Comparison of ENCODE assay signal across 8 cellular contexts in genomic region chr1:27634166-27634981, GRCh38. TPM values are rescaled to one million over a fixed set of nuclear protein-coding genes. Genes with fewer than 3 reads are reported as not detected.
DNase-seq lines count a peak whose midpoint lies in the region; ATAC-seq, FAIRE-seq and TF ChIP-seq lines count a peak whose summit lies in the region.

No MANE protein-coding gene starts in this region.

- FAIRE-seq in GM12878 (lab: Jason Lieb, UNC) = no peak

- intact Hi-C loops in GM12878 (cut with micrococcal nuclease; ENCODE audit: unreplicated experiment) = no loop called here

- H3K4me1 ChIP-seq in GM12878 (ENCODE audit: control insufficient read depth, insufficient read depth, low read length) = peaks cover 69% of the 10 kb centered on the region

- BruUV-seq in GM12878 (replicated peaks; lab: Mats Ljungman, UMichigan) = no TSS peak

- in situ Hi-C loops in GM12878 (cut with MboI) = no loop called here

- H3K36me3 ChIP-seq in GM12878 (ENCODE audit: control insufficient read depth in 2 of 2, insufficient read depth in 2 of 2, low read length in 1 of 2) (no peaks in the 10 kb centered on the region), kidney epithelial cell (ENCODE audit: control insufficient read depth, insufficient read depth, low read length) (no peaks in the 10 kb centered on the region)

- peak overlapping the region; percentile 87 for H3K4me2 ChIP-seq in GM12878 (ENCODE audit: control insufficient read depth, insufficient read depth)

- peak overlapping the region; percentile 66 for H3K4me3 ChIP-seq in GM12878
- H3K4me3 ChIP-seq in kidney epithelial cell (ENCODE audit: low read depth, low read length) = peak overlapping the region; percentile 32

- peak overlapping the region; percentile 95 for H3K27ac ChIP-seq in GM12878 (ENCODE audit: control insufficient read depth, insufficient read depth)

- TF ChIP-seq POLR2A in GM12878 (IDR thresholded peaks at IDR 0.05; ENCODE audit: low read depth, low read length) = peak; percentile 52

- SMC1A ChIA-PET in GM12878 (lab: Charles Lee; ENCODE audit: uncharacterized antibody, unreplicated experiment) = interaction anchor here (2.9 to 6.5 kb wide), 2 partner anchors 25 to 27 kb away, joined by 11 to 87 read pairs; no protein-coding TSS in a partner anchor

- no peak for TF ChIP-seq RAD21 in GM12878 (IDR thresholded peaks at IDR 0.05; ENCODE audit: insufficient read depth, low read depth, low read length)

- peak; percentile 5 for ATAC-seq in GM12878
- no peak for ATAC-seq in GM21529 (IDR thresholded peaks at IDR 0.05; ENCODE audit: unreplicated experiment)
- no peak for ATAC-seq in HG03342 (IDR thresholded peaks at IDR 0.05; ENCODE audit: unreplicated experiment)

- no peaks in the 10 kb centered on the region for H4K20me1 ChIP-seq in GM12878 (ENCODE audit: control insufficient read depth, insufficient read depth)

- CTCF ChIA-PET in GM12878 (lab: Yijun Ruan, JAX) = interaction anchor here (1.1 to 17.2 kb wide), 4 partner anchors 9 to 27 kb away, joined by 3 to 208 read pairs (median 52); partner anchors contain the start of gene AHDC1

- H3K9ac ChIP-seq in GM12878 (ENCODE audit: control insufficient read depth, insufficient read depth, low read length) = peak overlapping the region; percentile 86

- peaks cover 3% of the 10 kb centered on the region for H3K79me2 ChIP-seq in GM12878 (ENCODE audit: control insufficient read depth, insufficient read depth, low read length)

- RAD21 ChIA-PET in GM12878 (lab: Charles Lee; ENCODE audit: unreplicated experiment) = interaction anchor here (2.6 to 17.1 kb wide), 4 partner anchors 12 to 29 kb away, joined by 10 to 211 read pairs (median 108); no protein-coding TSS in a partner anchor

- POLR2A ChIA-PET in GM12878 (lab: Charles Lee) = interaction anchor here (0.7 to 14.3 kb wide), 4 partner anchors 9 to 28 kb away, joined by 3 to 141 read pairs (median 50); no protein-coding TSS in a partner anchor

- H3K27me3 ChIP-seq in GM12878 (replicated peaks in 1 of 2; ENCODE audit: control insufficient read depth in 2 of 2, insufficient read depth in 2 of 2, low read length in 1 of 2) = no peaks in the 10 kb centered on the region
- H3K27me3 ChIP-seq in kidney epithelial cell (ENCODE audit: control insufficient read depth, insufficient read depth, low read length) = peaks cover 20% of the 10 kb centered on the region

- DNase-seq in CMK (ENCODE audit: low read depth) (peak; percentile 66), M059J (ENCODE audit: low read depth) (peak; percentile 38), GM12878 (ENCODE audit: low read depth, low spot score) (no peak), kidney epithelial cell (ENCODE audit: low read depth) (no peak), NCI-H1694 (lab: John Stamatoyannopoulos, UW) (no peak)
- DNase-seq in stimulated activated CD8-positive, alpha-beta memory T cell treated with anti-CD3 and anti-CD28 coated beads, Interleukin-12 subunit alpha, Interleukin-12 subunit beta, amount 100 ng/mL, for 4 hours (ENCODE audit: low read depth) = peak; percentile 37

- H2AFZ ChIP-seq in GM12878 (ENCODE audit: control insufficient read depth, low read depth, low read length) = peak overlapping the region; percentile 46

- 3% methylated on average over 63 of the region's 66 CpGs for WGBS in GM12878 (ENCODE audit: insufficient coverage, insufficient replicate concordance, low lambda C conversion rate, missing lambda C conversion rate)

- 0 out of 4 replicates have a peak, but pooled peaks of 1 of the 2 experiments have one; percentile 22 for TF ChIP-seq EP300 in GM12878 (IDR thresholded peaks at IDR 0.05; ENCODE audit: borderline replicate concordance in 1 of 2, control insufficient read depth in 1 of 2, low read depth in 2 of 2, low read length in 2 of 2)

- H3K9me3 ChIP-seq in GM12878 (replicated peaks; ENCODE audit: control insufficient read depth, insufficient read depth, low read length) = no peaks in the 10 kb centered on the region; the same call in 2 of the 3 replicates

- TF ChIP-seq CTCF in GM12878 (IDR thresholded peaks at IDR 0.05 in 2 of 3, conservative IDR thresholded peaks at IDR 0.05 in 1 of 3; ENCODE audit: control insufficient read depth in 2 of 3, extremely low read depth in 1 of 3, insufficient read depth in 1 of 3, low read depth in 3 of 3, low read length in 3 of 3) = no peak
- no peak for TF ChIP-seq CTCF in kidney epithelial cell (IDR thresholded peaks at IDR 0.05; ENCODE audit: insufficient read depth, low read length, poor library complexity, severe bottlenecking)

TF ChIP-seq in GM12878, 131 proteins besides CTCF, POLR2A, EP300 and RAD21 (continues in another document):
- TF ChIP-seq ATF3 (IDR thresholded peaks at IDR 0.05; ENCODE audit: borderline replicate concordance, extremely low read depth, low read depth, low read length) (no peak), KLF5 (IDR thresholded peaks at IDR 0.05; ENCODE audit: partially characterized antibody) (no peak), MEF2B (IDR thresholded peaks at IDR 0.05; ENCODE audit: partially characterized antibody, poor library complexity, severe bottlenecking) (peak; percentile 43), NR2C2 (IDR thresholded peaks at IDR 0.05; ENCODE audit: borderline replicate concordance, control insufficient read depth, insufficient read length, low read depth) (no peak)

RNA-seq across cellular contexts. Expression of gene FGR, which starts 0.6 kb away (rescaled TPM):
- total RNA-seq in M059J (2014; rRNA removed; shearing (Covaris generic)) = 0.17 TPM in 1 of 2 replicates, not detected in the other
- total RNA-seq in GM12878 (2013; cell fraction: nucleolus; rRNA removed) = 199 and 205 TPM in 2 replicates
- total RNA-seq in GM12878 (2014; rRNA removed) = 97.3 and 105 TPM in 2 replicates
- total RNA-seq in GM12878 (2014; rRNA removed; fragmentation: Illumina TruSeq; extraction: Trizol) = 53.3 and 54.3 TPM in 2 replicates
- 80.2 and 83.8 TPM in 2 replicates for total RNA-seq in GM12878 (2021)
- 34.5 TPM for polyA plus RNA-seq in GM12878 (2011; ENCODE audit: low read depth)
- polyA plus RNA-seq in GM12878 (2011; rRNA removed) = 129 and 193 TPM in 2 replicates
- 212 and 255 TPM in 2 replicates for polyA plus RNA-seq in GM12878 (2011; cell fraction: cytosol; rRNA removed)
- polyA plus RNA-seq in GM12878 (2011; cell fraction: nucleus; rRNA removed) = 826 and 1,005 TPM in 2 replicates
- 59.3 and 73.9 TPM in 2 replicates for polyA plus RNA-seq in GM12878 (2012)
- polyA plus RNA-seq in GM12878 (2014; fragmentation: Illumina TruSeq; extraction: Trizol) = 59.5 and 80.8 TPM in 2 replicates
- 10 to 100 TPM; 10.9 to 13.1 TPM for polyA plus RNA-seq in GM12878 (2014; fragmentation: Nextera tagmentation; extraction: Ambion mirVana)
- polyA plus RNA-seq in GM12878 (2014; rRNA removed) = 108 and 127 TPM in 2 replicates
- 10 to 100 TPM; 60.1 to 68.6 TPM for polyA plus RNA-seq in GM12878 (2016; fragmentation: Nextera tagmentation; extraction: Ambion mirVana)
- polyA minus RNA-seq in GM12878 (2011; rRNA and poly(A)+ RNA removed) = 91.0 and 144 TPM in 2 replicates
- polyA minus RNA-seq in GM12878 (2011; cell fraction: cytosol; rRNA and poly(A)+ RNA removed) = 35.3 and 38.5 TPM in 2 replicates
- polyA minus RNA-seq in GM12878 (2011; cell fraction: nucleus; rRNA and poly(A)+ RNA removed) = 102 and 127 TPM in 2 replicates
- 0.41 TPM in 1 of 2 replicates, not detected in the other for total RNA-seq in kidney epithelial cell

RNA-seq across cellular contexts. Expression of gene AHDC1, which starts 30.4 kb away (rescaled TPM):
- 6.0 and 19.1 TPM in 2 replicates for total RNA-seq in M059J (2014; rRNA removed; shearing (Covaris generic))
- total RNA-seq in GM12878 (2013; cell fraction: nucleolus; rRNA removed) = 19.7 and 22.3 TPM in 2 replicates
- total RNA-seq in GM12878 (2014; rRNA removed) (1.1 and 2.0 TPM in 2 replicates), GM12878 (2014; rRNA removed; fragmentation: Illumina TruSeq; extraction: Trizol) (0.85 and 1.1 TPM in 2 replicates), GM12878 (2021) (10.6 and 13.0 TPM in 2 replicates), kidney epithelial cell (18.0 and 30.8 TPM in 2 replicates)
- polyA plus RNA-seq in GM12878 (2011; ENCODE audit: low read depth) = 2.3 TPM
- polyA plus RNA-seq in GM12878 (2011; rRNA removed) (1.1 and 1.2 TPM in 2 replicates), GM12878 (2014; fragmentation: Illumina TruSeq; extraction: Trizol) (1.3 and 1.9 TPM in 2 replicates), GM12878 (2014; fragmentation: Nextera tagmentation; extraction: Ambion mirVana) (under 1 TPM; 0.21 to 0.26 TPM), GM12878 (2014; rRNA removed) (5.3 and 7.4 TPM in 2 replicates), GM12878 (2016; fragmentation: Nextera tagmentation; extraction: Ambion mirVana) (1 to 10 TPM; 1.4 to 2.0 TPM)
- 1.3 and 1.6 TPM in 2 replicates for polyA plus RNA-seq in GM12878 (2011; cell fraction: cytosol; rRNA removed)
- polyA plus RNA-seq in GM12878 (2011; cell fraction: nucleus; rRNA removed) = 7.1 and 10.9 TPM in 2 replicates
- polyA plus RNA-seq in GM12878 (2012) = 4.1 and 6.0 TPM in 2 replicates
- 2.3 and 2.4 TPM in 2 replicates for polyA minus RNA-seq in GM12878 (2011; rRNA and poly(A)+ RNA removed)
- 2.8 and 4.8 TPM in 2 replicates for polyA minus RNA-seq in GM12878 (2011; cell fraction: cytosol; rRNA and poly(A)+ RNA removed)
- 3.5 and 4.5 TPM in 2 replicates for polyA minus RNA-seq in GM12878 (2011; cell fraction: nucleus; rRNA and poly(A)+ RNA removed)

RNA-seq across cellular contexts. Expression of gene IFI6, which starts 37.6 kb away (rescaled TPM):
- 3,501 and 4,716 TPM in 2 replicates for total RNA-seq in M059J (2014; rRNA removed; shearing (Covaris generic))
- total RNA-seq in GM12878 (2013; cell fraction: nucleolus; rRNA removed) = 20.9 and 21.2 TPM in 2 replicates
- total RNA-seq in GM12878 (2014; rRNA removed) (79.4 and 89.5 TPM in 2 replicates), GM12878 (2014; rRNA removed; fragmentation: Illumina TruSeq; extraction: Trizol) (30.1 and 35.1 TPM in 2 replicates), GM12878 (2021) (70.3 and 81.4 TPM in 2 replicates), kidney epithelial cell (42.1 and 53.9 TPM in 2 replicates)
- 41.1 TPM for polyA plus RNA-seq in GM12878 (2011; ENCODE audit: low read depth)
- polyA plus RNA-seq in GM12878 (2011; rRNA removed) (81.1 and 113 TPM in 2 replicates), GM12878 (2014; fragmentation: Illumina TruSeq; extraction: Trizol) (36.6 and 41.3 TPM in 2 replicates), GM12878 (2014; fragmentation: Nextera tagmentation; extraction: Ambion mirVana) (10 to 100 TPM in 1 of 2 experiments, 1 to 10 TPM in 1; 5.6 to 21.0 TPM), GM12878 (2014; rRNA removed) (63.9 and 67.7 TPM in 2 replicates), GM12878 (2016; fragmentation: Nextera tagmentation; extraction: Ambion mirVana) (100 to 1,000 TPM in 1 of 2 experiments, 10 to 100 TPM in 1; 97.0 to 123 TPM)
- 134 and 138 TPM in 2 replicates for polyA plus RNA-seq in GM12878 (2011; cell fraction: cytosol; rRNA removed)
- polyA plus RNA-seq in GM12878 (2011; cell fraction: nucleus; rRNA removed) = 40.8 and 41.8 TPM in 2 replicates
- polyA plus RNA-seq in GM12878 (2012) = 76.1 and 123 TPM in 2 replicates
- polyA minus RNA-seq in GM12878 (2011; rRNA and poly(A)+ RNA removed) = 19.2 and 36.0 TPM in 2 replicates
- 26.6 and 31.1 TPM in 2 replicates for polyA minus RNA-seq in GM12878 (2011; cell fraction: cytosol; rRNA and poly(A)+ RNA removed)
- polyA minus RNA-seq in GM12878 (2011; cell fraction: nucleus; rRNA and poly(A)+ RNA removed) = 6.8 and 7.5 TPM in 2 replicates

Comparison
In these comparisons a context has a peak if more than half of its experiments do, and no peak if none do; other contexts are left out.
1. DNase-seq: peak in CMK (single experiment), M059J (single experiment) and stimulated activated CD8-positive, alpha-beta memory T cell treated with anti-CD3 and anti-CD28 coated beads, Interleukin-12 subunit alpha, Interleukin-12 subunit beta, amount 100 ng/mL, for 4 hours (single experiment); none in GM12878 (single experiment), kidney epithelial cell (single experiment) and NCI-H1694 (single experiment).
2. RNA of gene FGR, which starts 0.6 kb away (total RNA-seq): 53.3 to 205 TPM in GM12878; 0.17 TPM in M059J and 0.41 TPM in kidney epithelial cell; every median in the first group is over 10 times any median in the second.
3. RNA of gene IFI6, which starts 37.6 kb away (total RNA-seq): 3,501 to 4,716 TPM in M059J; 20.9 to 89.5 TPM in GM12878 and 42.1 to 53.9 TPM in kidney epithelial cell; every median in the first group is over 10 times any median in the second.